In the genomic region with DNA sequence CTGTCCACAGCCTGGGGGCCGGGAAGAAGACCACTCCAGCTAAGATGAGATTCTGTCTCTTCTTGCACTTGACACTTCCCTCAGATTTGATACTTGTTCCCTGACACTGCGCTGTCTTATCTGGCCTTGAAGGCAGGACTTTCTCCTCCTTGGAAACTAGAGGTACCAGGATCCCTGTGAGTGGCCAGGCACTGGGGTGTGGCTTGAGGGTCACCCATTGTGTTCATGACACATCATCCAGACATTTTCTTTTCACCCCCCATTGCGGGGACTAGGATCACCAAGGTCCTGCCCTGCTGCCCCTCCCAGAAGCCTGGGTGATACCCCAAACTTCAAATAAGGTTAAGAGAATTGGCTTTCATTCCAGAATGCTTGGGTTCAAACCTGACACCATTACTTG, we compare ENCODE assay signal across 3 cellular contexts.
TF ChIP-seq lines count a peak whose summit lies in the region.

No MANE protein-coding gene starts in this region.

TF ChIP-seq in IMR-90, 13 proteins besides CTCF, POLR2A, EP300 and RAD21:
- TF ChIP-seq MXI1 (IDR thresholded peaks at IDR 0.05; ENCODE audit: borderline replicate concordance, low read depth, low read length) (no peak), FOS (IDR thresholded peaks at IDR 0.05; ENCODE audit: low read depth, low read length) (no peak), BHLHE40 (IDR thresholded peaks at IDR 0.05; ENCODE audit: low read depth, low read length) (no peak), SMC3 (IDR thresholded peaks at IDR 0.05; ENCODE audit: low read depth, low read length) (no peak), CHD1 (IDR thresholded peaks at IDR 0.05; ENCODE audit: low read depth, low read length) (no peak), MAFK (IDR thresholded peaks at IDR 0.05; ENCODE audit: low read depth, low read length) (no peak), NFE2L2 (IDR thresholded peaks at IDR 0.05; ENCODE audit: low read depth, low read length) (no peak), RCOR1 (IDR thresholded peaks at IDR 0.05; ENCODE audit: insufficient replicate concordance, low read length) (no peak)
- TF ChIP-seq, protein P1, sequence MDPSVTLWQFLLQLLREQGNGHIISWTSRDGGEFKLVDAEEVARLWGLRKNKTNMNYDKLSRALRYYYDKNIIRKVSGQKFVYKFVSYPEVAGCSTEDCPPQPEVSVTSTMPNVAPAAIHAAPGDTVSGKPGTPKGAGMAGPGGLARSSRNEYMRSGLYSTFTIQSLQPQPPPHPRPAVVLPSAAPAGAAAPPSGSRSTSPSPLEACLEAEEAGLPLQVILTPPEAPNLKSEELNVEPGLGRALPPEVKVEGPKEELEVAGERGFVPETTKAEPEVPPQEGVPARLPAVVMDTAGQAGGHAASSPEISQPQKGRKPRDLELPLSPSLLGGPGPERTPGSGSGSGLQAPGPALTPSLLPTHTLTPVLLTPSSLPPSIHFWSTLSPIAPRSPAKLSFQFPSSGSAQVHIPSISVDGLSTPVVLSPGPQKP (IDR thresholded peaks at IDR 0.05; ENCODE audit: borderline replicate concordance, low read depth, low read length), result no peak
- TF ChIP-seq, protein P2, sequence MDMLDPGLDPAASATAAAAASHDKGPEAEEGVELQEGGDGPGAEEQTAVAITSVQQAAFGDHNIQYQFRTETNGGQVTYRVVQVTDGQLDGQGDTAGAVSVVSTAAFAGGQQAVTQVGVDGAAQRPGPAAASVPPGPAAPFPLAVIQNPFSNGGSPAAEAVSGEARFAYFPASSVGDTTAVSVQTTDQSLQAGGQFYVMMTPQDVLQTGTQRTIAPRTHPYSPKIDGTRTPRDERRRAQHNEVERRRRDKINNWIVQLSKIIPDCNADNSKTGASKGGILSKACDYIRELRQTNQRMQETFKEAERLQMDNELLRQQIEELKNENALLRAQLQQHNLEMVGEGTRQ (IDR thresholded peaks at IDR 0.05; ENCODE audit: low read depth, low read length), result no peak

TF ChIP-seq in H1, 55 proteins besides CTCF, POLR2A, EP300 and RAD21:
- TF ChIP-seq JUND (IDR thresholded peaks at IDR 0.05; ENCODE audit: low read length) (no peak), SIRT6 (IDR thresholded peaks at IDR 0.05; ENCODE audit: low read length) (no peak), ZNF274 (IDR thresholded peaks at IDR 0.05; ENCODE audit: borderline replicate concordance, extremely low read depth, low read length) (no peak), BCL11A (IDR thresholded peaks at IDR 0.05; ENCODE audit: low read depth in 2 of 2, low read length in 2 of 2) (no peak), TCF12 (IDR thresholded peaks at IDR 0.05; ENCODE audit: low read depth, low read length) (no peak), BACH1 (IDR thresholded peaks at IDR 0.05; ENCODE audit: low read length) (no peak), CHD1 (IDR thresholded peaks at IDR 0.05; ENCODE audit: low read depth, low read length) (no peak), NRF1 (IDR thresholded peaks at IDR 0.05; ENCODE audit: low read depth, low read length) (no peak), SIN3A (conservative IDR thresholded peaks at IDR 0.05 in 1 of 2, IDR thresholded peaks at IDR 0.05 in 1 of 2; ENCODE audit: low read depth in 1 of 2, low read length in 2 of 2) (no peak)
- TF ChIP-seq, protein P3, sequence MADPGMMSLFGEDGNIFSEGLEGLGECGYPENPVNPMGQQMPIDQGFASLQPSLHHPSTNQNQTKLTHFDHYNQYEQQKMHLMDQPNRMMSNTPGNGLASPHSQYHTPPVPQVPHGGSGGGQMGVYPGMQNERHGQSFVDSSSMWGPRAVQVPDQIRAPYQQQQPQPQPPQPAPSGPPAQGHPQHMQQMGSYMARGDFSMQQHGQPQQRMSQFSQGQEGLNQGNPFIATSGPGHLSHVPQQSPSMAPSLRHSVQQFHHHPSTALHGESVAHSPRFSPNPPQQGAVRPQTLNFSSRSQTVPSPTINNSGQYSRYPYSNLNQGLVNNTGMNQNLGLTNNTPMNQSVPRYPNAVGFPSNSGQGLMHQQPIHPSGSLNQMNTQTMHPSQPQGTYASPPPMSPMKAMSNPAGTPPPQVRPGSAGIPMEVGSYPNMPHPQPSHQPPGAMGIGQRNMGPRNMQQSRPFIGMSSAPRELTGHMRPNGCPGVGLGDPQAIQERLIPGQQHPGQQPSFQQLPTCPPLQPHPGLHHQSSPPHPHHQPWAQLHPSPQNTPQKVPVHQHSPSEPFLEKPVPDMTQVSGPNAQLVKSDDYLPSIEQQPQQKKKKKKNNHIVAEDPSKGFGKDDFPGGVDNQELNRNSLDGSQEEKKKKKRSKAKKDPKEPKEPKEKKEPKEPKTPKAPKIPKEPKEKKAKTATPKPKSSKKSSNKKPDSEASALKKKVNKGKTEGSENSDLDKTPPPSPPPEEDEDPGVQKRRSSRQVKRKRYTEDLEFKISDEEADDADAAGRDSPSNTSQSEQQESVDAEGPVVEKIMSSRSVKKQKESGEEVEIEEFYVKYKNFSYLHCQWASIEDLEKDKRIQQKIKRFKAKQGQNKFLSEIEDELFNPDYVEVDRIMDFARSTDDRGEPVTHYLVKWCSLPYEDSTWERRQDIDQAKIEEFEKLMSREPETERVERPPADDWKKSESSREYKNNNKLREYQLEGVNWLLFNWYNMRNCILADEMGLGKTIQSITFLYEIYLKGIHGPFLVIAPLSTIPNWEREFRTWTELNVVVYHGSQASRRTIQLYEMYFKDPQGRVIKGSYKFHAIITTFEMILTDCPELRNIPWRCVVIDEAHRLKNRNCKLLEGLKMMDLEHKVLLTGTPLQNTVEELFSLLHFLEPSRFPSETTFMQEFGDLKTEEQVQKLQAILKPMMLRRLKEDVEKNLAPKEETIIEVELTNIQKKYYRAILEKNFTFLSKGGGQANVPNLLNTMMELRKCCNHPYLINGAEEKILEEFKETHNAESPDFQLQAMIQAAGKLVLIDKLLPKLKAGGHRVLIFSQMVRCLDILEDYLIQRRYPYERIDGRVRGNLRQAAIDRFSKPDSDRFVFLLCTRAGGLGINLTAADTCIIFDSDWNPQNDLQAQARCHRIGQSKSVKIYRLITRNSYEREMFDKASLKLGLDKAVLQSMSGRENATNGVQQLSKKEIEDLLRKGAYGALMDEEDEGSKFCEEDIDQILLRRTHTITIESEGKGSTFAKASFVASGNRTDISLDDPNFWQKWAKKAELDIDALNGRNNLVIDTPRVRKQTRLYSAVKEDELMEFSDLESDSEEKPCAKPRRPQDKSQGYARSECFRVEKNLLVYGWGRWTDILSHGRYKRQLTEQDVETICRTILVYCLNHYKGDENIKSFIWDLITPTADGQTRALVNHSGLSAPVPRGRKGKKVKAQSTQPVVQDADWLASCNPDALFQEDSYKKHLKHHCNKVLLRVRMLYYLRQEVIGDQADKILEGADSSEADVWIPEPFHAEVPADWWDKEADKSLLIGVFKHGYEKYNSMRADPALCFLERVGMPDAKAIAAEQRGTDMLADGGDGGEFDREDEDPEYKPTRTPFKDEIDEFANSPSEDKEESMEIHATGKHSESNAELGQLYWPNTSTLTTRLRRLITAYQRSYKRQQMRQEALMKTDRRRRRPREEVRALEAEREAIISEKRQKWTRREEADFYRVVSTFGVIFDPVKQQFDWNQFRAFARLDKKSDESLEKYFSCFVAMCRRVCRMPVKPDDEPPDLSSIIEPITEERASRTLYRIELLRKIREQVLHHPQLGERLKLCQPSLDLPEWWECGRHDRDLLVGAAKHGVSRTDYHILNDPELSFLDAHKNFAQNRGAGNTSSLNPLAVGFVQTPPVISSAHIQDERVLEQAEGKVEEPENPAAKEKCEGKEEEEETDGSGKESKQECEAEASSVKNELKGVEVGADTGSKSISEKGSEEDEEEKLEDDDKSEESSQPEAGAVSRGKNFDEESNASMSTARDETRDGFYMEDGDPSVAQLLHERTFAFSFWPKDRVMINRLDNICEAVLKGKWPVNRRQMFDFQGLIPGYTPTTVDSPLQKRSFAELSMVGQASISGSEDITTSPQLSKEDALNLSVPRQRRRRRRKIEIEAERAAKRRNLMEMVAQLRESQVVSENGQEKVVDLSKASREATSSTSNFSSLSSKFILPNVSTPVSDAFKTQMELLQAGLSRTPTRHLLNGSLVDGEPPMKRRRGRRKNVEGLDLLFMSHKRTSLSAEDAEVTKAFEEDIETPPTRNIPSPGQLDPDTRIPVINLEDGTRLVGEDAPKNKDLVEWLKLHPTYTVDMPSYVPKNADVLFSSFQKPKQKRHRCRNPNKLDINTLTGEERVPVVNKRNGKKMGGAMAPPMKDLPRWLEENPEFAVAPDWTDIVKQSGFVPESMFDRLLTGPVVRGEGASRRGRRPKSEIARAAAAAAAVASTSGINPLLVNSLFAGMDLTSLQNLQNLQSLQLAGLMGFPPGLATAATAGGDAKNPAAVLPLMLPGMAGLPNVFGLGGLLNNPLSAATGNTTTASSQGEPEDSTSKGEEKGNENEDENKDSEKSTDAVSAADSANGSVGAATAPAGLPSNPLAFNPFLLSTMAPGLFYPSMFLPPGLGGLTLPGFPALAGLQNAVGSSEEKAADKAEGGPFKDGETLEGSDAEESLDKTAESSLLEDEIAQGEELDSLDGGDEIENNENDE (IDR thresholded peaks at IDR 0.05; ENCODE audit: insufficient replicate concordance, low read length), result no peak

TF ChIP-seq in SK-N-SH, 30 proteins besides CTCF, POLR2A, EP300 and RAD21:
- TF ChIP-seq MXI1 (IDR thresholded peaks at IDR 0.05; ENCODE audit: low read depth, low read length), result no peak
- TF ChIP-seq GABPA (IDR thresholded peaks at IDR 0.05; ENCODE audit: low read depth), result no peak
- TF ChIP-seq FOXJ3 (CRISPR knock-in tag; IDR thresholded peaks at IDR 0.05), result no peak
- TF ChIP-seq SMC3 (IDR thresholded peaks at IDR 0.05; ENCODE audit: low read depth, low read length), result no peak
- no peak for TF ChIP-seq RFX5 (IDR thresholded peaks at IDR 0.05; ENCODE audit: low read length)
- TF ChIP-seq, protein P4, sequence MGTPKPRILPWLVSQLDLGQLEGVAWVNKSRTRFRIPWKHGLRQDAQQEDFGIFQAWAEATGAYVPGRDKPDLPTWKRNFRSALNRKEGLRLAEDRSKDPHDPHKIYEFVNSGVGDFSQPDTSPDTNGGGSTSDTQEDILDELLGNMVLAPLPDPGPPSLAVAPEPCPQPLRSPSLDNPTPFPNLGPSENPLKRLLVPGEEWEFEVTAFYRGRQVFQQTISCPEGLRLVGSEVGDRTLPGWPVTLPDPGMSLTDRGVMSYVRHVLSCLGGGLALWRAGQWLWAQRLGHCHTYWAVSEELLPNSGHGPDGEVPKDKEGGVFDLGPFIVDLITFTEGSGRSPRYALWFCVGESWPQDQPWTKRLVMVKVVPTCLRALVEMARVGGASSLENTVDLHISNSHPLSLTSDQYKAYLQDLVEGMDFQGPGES (IDR thresholded peaks at IDR 0.05; ENCODE audit: low read depth, low read length), result no peak
- no peak for TF ChIP-seq RCOR1 (IDR thresholded peaks at IDR 0.05; ENCODE audit: low read length)
- TF ChIP-seq GATA2 (CRISPR knock-in tag; IDR thresholded peaks at IDR 0.05), result no peak
- TF ChIP-seq CHD2 (IDR thresholded peaks at IDR 0.05; ENCODE audit: low read length, partially characterized antibody), result no peak
